Comparison of ENCODE assay signal across 8 cellular contexts in genomic region chr16:4115209-4115940, GRCh38. TPM values are rescaled to one million over a fixed set of nuclear protein-coding genes. Genes with fewer than 3 reads are reported as not detected.
A peak's percentile ranks its signal among the peaks of the same experiment; 100 is the strongest.
DNase-seq lines count a peak whose midpoint lies in the region; ATAC-seq and TF ChIP-seq lines count a peak whose summit lies in the region.

No MANE protein-coding gene starts in this region.

- no peaks in the 10 kb centered on the region for H3K27me3 ChIP-seq in thyroid gland

- peak in 1 of 2 donors; percentile 36 for TF ChIP-seq POLR2A in thyroid gland (IDR thresholded peaks at IDR 0.05)

- peak overlapping the region; percentile 82 to 97 (median 92) for H3K27ac ChIP-seq in thyroid gland

- ATAC-seq in HG02642 (IDR thresholded peaks at IDR 0.05; ENCODE audit: poor library complexity, unreplicated experiment) (peak; percentile 35), natural killer cell (peak; percentile 37 to 46 (median 40))
- ATAC-seq in activated T-cell treated with anti-CD3 and anti-CD28 coated beads, Interleukin-2, amount 50 U/mL, for 4 hours, result peak; percentile 67 to 69

- TF ChIP-seq CTCF in natural killer cell (IDR thresholded peaks at IDR 0.05) (no peak), thyroid gland (IDR thresholded peaks at IDR 0.05) (no peak)

- intact Hi-C loops in natural killer cell (cut with micrococcal nuclease) (loop anchor here (5.0 to 10.0 kb wide), 4 partner anchors 51 to 503 kb away; partner anchors contain the start of gene SLX4), thyroid gland (cut with DNase I) (loop anchor here (10.0 kb wide), 1 partner anchor 181 kb away; no protein-coding TSS in a partner anchor)

- H3K27me3 Mint-ChIP-seq in activated T-cell treated with anti-CD3 and anti-CD28 coated beads, Interleukin-2, amount 50 U/mL, for 4 hours (ENCODE audit: low read depth), result peaks cover 2% of the 10 kb centered on the region
- H3K27me3 Mint-ChIP-seq in natural killer cell (ENCODE audit: low read depth in 2 of 2), result no peaks in the 10 kb centered on the region

- H3K9me3 ChIP-seq in thyroid gland, result no peaks in the 10 kb centered on the region

- H3K36me3 Mint-ChIP-seq in activated T-cell treated with anti-CD3 and anti-CD28 coated beads, Interleukin-2, amount 50 U/mL, for 4 hours (ENCODE audit: insufficient read depth), result peaks cover 2% of the 10 kb centered on the region
- no peaks in the 10 kb centered on the region for H3K36me3 Mint-ChIP-seq in natural killer cell

- peak overlapping the region; percentile 34 to 69 for H3K27ac Mint-ChIP-seq in natural killer cell

- peak overlapping the region; percentile 74 for H3K4me3 Mint-ChIP-seq in activated T-cell treated with anti-CD3 and anti-CD28 coated beads, Interleukin-2, amount 50 U/mL, for 4 hours
- H3K4me3 Mint-ChIP-seq in natural killer cell, result peak overlapping the region; percentile 88

- no peaks in the 10 kb centered on the region for H3K36me3 ChIP-seq in thyroid gland

- no peaks in the 10 kb centered on the region for H3K9me3 Mint-ChIP-seq in activated T-cell treated with anti-CD3 and anti-CD28 coated beads, Interleukin-2, amount 50 U/mL, for 4 hours
- H3K9me3 Mint-ChIP-seq in natural killer cell, result no peaks in the 10 kb centered on the region

- peaks cover 47% of the 10 kb centered on the region for H3K4me1 Mint-ChIP-seq in activated T-cell treated with anti-CD3 and anti-CD28 coated beads, Interleukin-2, amount 50 U/mL, for 4 hours (ENCODE audit: low read depth)
- H3K4me1 Mint-ChIP-seq in natural killer cell, result peaks cover 52 to 56% of the 10 kb centered on the region in 2 donors

- DNase-seq in EL, result peak; percentile 68
- DNase-seq in NCI-H69 (lab: John Stamatoyannopoulos, UW), result peak; percentile 85
- peak; percentile 36 for DNase-seq in activated T-cell treated with anti-CD3 and anti-CD28 coated beads, Interleukin-2, amount 50 U/mL, for 4 hours
- DNase-seq in fibroblast of gingiva (ENCODE audit: low read depth), result peak; percentile 69
- peak; percentile 46 for DNase-seq in natural killer cell
- peak; percentile 57 to 59 for DNase-seq in thyroid gland
- DNase-seq in G401 (ENCODE audit: low spot score), result no peak

- in situ Hi-C loops in G401 (cut with HindIII; ENCODE audit: low sequenced_read_pairs), result no loop called here

- H3K4me1 ChIP-seq in thyroid gland, result peaks cover 9 to 22% of the 10 kb centered on the region in 2 donors

- H3K4me3 ChIP-seq in thyroid gland (replicated peaks in 1 of 3), result peak overlapping the region; percentile 66 to 69 (median 68)

- WGBS in thyroid gland, 2 donors, result 8 to 13% methylated on average over 3 to 27 of the region's 73 CpGs

RNA-seq across cellular contexts. Expression of gene ADCY9, which starts 0.9 kb away (rescaled TPM):
- 1 to 10 TPM; 4.2 to 5.7 (median 5.2) TPM for total RNA-seq in activated T-cell treated with anti-CD3 and anti-CD28 coated beads, Interleukin-2, amount 50 U/mL, for 4 hours
- total RNA-seq in natural killer cell (10 to 100 TPM; 28.0 to 52.4 (median 38.3) TPM), thyroid gland (100 to 1,000 TPM in 2 of 4 donors, 10 to 100 TPM in 2; 61.4 to 123 (median 94.1) TPM)
- total RNA-seq in G401 (2014; rRNA removed; shearing (Covaris generic)), result 2.6 and 8.9 TPM in 2 replicates
